In the genomic region with DNA sequence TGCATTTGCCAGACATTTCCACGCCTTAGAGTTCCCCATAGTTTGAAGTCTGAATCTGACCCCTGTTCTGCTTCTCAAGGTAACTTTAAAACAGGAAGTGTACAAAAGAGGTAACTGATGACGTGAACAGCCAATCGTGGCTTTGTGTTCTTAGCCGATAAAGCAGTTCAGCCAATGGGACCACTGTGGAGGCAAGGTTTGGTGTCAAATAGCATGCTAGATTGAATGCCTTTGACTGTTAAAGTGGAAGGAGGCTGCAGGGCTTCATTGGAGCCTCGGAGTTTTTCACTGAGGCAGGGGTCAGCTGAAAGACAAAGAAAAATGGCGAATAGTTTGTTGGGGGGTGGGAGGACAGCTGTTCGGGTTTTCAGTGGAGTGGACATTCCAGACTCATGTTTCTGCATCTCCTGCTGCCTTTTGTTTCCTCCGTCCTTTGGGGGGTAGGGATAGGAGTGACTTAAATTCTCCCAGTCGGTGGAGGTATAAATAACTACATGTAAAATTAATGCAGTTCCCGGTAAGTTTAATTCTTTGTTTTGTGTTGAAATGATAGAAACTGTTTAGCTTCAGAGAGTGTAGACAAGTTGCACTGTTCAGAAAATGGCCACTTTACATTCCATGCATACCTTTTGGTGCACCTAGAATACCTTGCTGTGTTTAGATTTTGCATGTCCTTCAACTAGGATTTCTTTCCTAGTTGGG, we compare ENCODE assay signal across 8 cellular contexts. TPM values are rescaled to one million over a fixed set of nuclear protein-coding genes. Genes with fewer than 3 reads are reported as not detected.
DNase-seq lines count a peak whose midpoint lies in the region; ATAC-seq and TF ChIP-seq lines count a peak whose summit lies in the region.

No MANE protein-coding gene starts in this region.

- H3K9me3 Mint-ChIP-seq in CD4-positive, alpha-beta memory T cell = no peaks in the 10 kb centered on the region

- peaks cover 38 to 82% (median 59%) of the 10 kb centered on the region in 4 donors for H3K4me1 Mint-ChIP-seq in CD4-positive, alpha-beta memory T cell

- H3K4me3 Mint-ChIP-seq in CD4-positive, alpha-beta memory T cell = peak overlapping the region; percentile 88 to 98 (median 95)

- no peaks in the 10 kb centered on the region for H3K27me3 Mint-ChIP-seq in CD4-positive, alpha-beta memory T cell

- POLR2A ChIA-PET in CD4-positive, alpha-beta memory T cell (lab: Charles Lee; ENCODE audit: partially characterized antibody) = interaction anchor here (0.9 to 10.0 kb wide), 3 partner anchors 9 to 16 kb away, joined by 3 to 137 read pairs (median 4); a partner anchor contains a TSS

- CTCF ChIA-PET in CD4-positive, alpha-beta memory T cell (lab: Charles Lee; ENCODE audit: partially characterized antibody) = interaction anchor here (1.4 to 1.9 kb wide), 3 partner anchors 18 to 65 kb away, joined by 4 to 7 read pairs (median 5); a partner anchor contains a TSS

- peaks cover 7 to 14% of the 10 kb centered on the region in 2 donors for H3K36me3 Mint-ChIP-seq in CD4-positive, alpha-beta memory T cell

- H3K9me3 ChIP-seq in CD4-positive, alpha-beta memory T cell (ENCODE audit: control insufficient read depth in 1 of 2, low read length in 2 of 2) = no peaks in the 10 kb centered on the region
- H3K9me3 ChIP-seq in NT2/D1 (ENCODE audit: insufficient read depth, low read length) = no peaks in the 10 kb centered on the region

- H3K36me3 ChIP-seq in CD4-positive, alpha-beta memory T cell (ENCODE audit: insufficient read depth, low read length) = no peaks in the 10 kb centered on the region
- H3K36me3 ChIP-seq in NT2/D1 (ENCODE audit: insufficient read depth, insufficient read length, low read length) = peaks cover 15% of the 10 kb centered on the region

- peak overlapping the region; percentile 68 for H3K9ac ChIP-seq in NT2/D1 (ENCODE audit: insufficient read length, low read depth)

- TF ChIP-seq CTCF in epithelial cell of esophagus (IDR thresholded peaks at IDR 0.05; ENCODE audit: insufficient read depth, low read depth, low read length, missing control alignments) = no peak

- intact Hi-C loops in CD4-positive, alpha-beta memory T cell (cut with micrococcal nuclease) = loop anchor here (1.0 kb wide), 1 partner anchor 17 kb away; no protein-coding TSS in a partner anchor

- H3K27me3 ChIP-seq in CD4-positive, alpha-beta memory T cell (ENCODE audit: insufficient read depth, low read length) = no peaks in the 10 kb centered on the region
- no peaks in the 10 kb centered on the region for H3K27me3 ChIP-seq in NT2/D1 (ENCODE audit: insufficient read depth, insufficient read length)

- H3K4me3 ChIP-seq in CD4-positive, alpha-beta memory T cell (ENCODE audit: low read length in 2 of 2) = peak overlapping the region; percentile 37 to 58
- H3K4me3 ChIP-seq in NT2/D1 (ENCODE audit: insufficient read length, low read depth) = peak overlapping the region; percentile 60
- peak overlapping the region; percentile 92 for H3K4me3 ChIP-seq in epithelial cell of esophagus (ENCODE audit: low read length)

- ATAC-seq in GM19468 (IDR thresholded peaks at IDR 0.05; ENCODE audit: extremely low read depth, unreplicated experiment) = peak; percentile 80

- peak; percentile 81 to 91 (median 85) for DNase-seq in CD4-positive, alpha-beta memory T cell
- DNase-seq in HPDE6-E6E7 (ENCODE audit: extremely low spot score) (peak; percentile 80), NT2/D1 (ENCODE audit: low read depth, low spot score) (peak; percentile 97), activated T-cell treated with anti-CD3 and anti-CD28 coated beads for 1 hour (ENCODE audit: low read depth) (peak; percentile 54), epithelial cell of esophagus (ENCODE audit: low read depth) (peak; percentile 97), middle frontal gyrus (ENCODE audit: extremely low spot score, low spot score) (peak; percentile 90)
- peak; percentile 26 to 48 for DNase-seq in stimulated activated CD8-positive, alpha-beta memory T cell treated with anti-CD3 and anti-CD28 coated beads, Interleukin-2, amount 100 ng/mL, for 1 hour (ENCODE audit: low read depth in 2 of 2)

- H3K27ac ChIP-seq in CD4-positive, alpha-beta memory T cell (ENCODE audit: low read depth, low read length) = peak overlapping the region; percentile 57

- H3K27ac Mint-ChIP-seq in CD4-positive, alpha-beta memory T cell = peak overlapping the region; percentile 85 to 98 (median 94)

- peaks cover 71% of the 10 kb centered on the region for H3K4me1 ChIP-seq in CD4-positive, alpha-beta memory T cell (ENCODE audit: insufficient read depth, low read length)
- H3K4me1 ChIP-seq in NT2/D1 (ENCODE audit: insufficient read depth, insufficient read length) = no peaks in the 10 kb centered on the region

RNA-seq across cellular contexts. Expression of a gene that starts 17.7 kb away (rescaled TPM):
- 10 to 100 TPM; 70.4 to 73.6 TPM for total RNA-seq in CD4-positive, alpha-beta memory T cell
- 10 to 100 TPM; 47.7 to 67.2 TPM for polyA plus RNA-seq in CD4-positive, alpha-beta memory T cell

RNA-seq across cellular contexts. Expression of a gene that starts 43.8 kb away (rescaled TPM):
- total RNA-seq in CD4-positive, alpha-beta memory T cell = 1 to 10 TPM; 2.0 to 2.3 TPM
- polyA plus RNA-seq in CD4-positive, alpha-beta memory T cell = 1 to 10 TPM; 1.5 to 3.4 TPM

Comparison
In these comparisons a context has a peak if more than half of its experiments do, and no peak if none do; other contexts are left out.
1. Peak in every context shown above with its lines: DNase-seq, ATAC-seq, H3K4me3 ChIP-seq and H3K27ac ChIP-seq.
2. DNase-seq: peak in every context shown above with its lines; median percentile 97 in NT2/D1; 97 in epithelial cell of esophagus; 90 in middle frontal gyrus; 85 in CD4-positive, alpha-beta memory T cell; 80 in HPDE6-E6E7; 54 in activated T-cell treated with anti-CD3 and anti-CD28 coated beads for 1 hour; 37 in stimulated activated CD8-positive, alpha-beta memory T cell treated with anti-CD3 and anti-CD28 coated beads, Interleukin-2, amount 100 ng/mL, for 1 hour.